Comparison of ENCODE assay signal across 16 cellular contexts in genomic region chr9:87647114-87647513, GRCh38.
DNase-seq lines count a peak whose midpoint lies in the region; FAIRE-seq and TF ChIP-seq lines count a peak whose summit lies in the region.
"Had no signal": no experiment of that assay in that cellular context is flagged by ENCODE, and none has a peak within 500 bp of the region (broad histone marks: within the 10 kb centered on the region; RNA-seq: fewer than 3 reads in every experiment).

No MANE protein-coding gene starts in this region.

- H2AFZ ChIP-seq in H1 (ENCODE audit: low read length): no peak overlapping the region

- no peak overlapping the region for H2BK120ac ChIP-seq in H1 (replicated peaks; ENCODE audit: low read depth, low read length)

- no peak overlapping the region for H3K9ac ChIP-seq in H1 (replicated peaks in 1 of 4; ENCODE audit: extremely low read depth in 1 of 4, low read depth in 3 of 4, low read length in 3 of 4)

- H3K56ac ChIP-seq in H1 (replicated peaks; ENCODE audit: insufficient read length, low read depth, low read length): no peak overlapping the region

- no peak overlapping the region for H3K4me3 ChIP-seq in H1 (ENCODE audit: extremely low read depth in 1 of 4, insufficient read depth in 2 of 4, low read depth in 3 of 4, low read length in 4 of 4)
- H3K4me3 ChIP-seq: GM12878, HAP-1 had no signal

- peaks cover 23% of the 10 kb centered on the region for H3K4me1 Mint-ChIP-seq in progenitor cell of endocrine pancreas (ENCODE audit: low read depth)
- H3K4me1 Mint-ChIP-seq in nephron progenitor cell: peaks cover 17% of the 10 kb centered on the region
- H3K4me1 Mint-ChIP-seq: CD4-positive, alpha-beta memory T cell had no signal

- peaks cover 0 to 2% of the 10 kb centered on the region in 2 experiments for H4K20me1 ChIP-seq in H1 (replicated peaks in 1 of 2; ENCODE audit: control insufficient read depth in 1 of 2, insufficient read depth in 2 of 2, low read length in 2 of 2)

- no peak for TF ChIP-seq EP300 in H1 (IDR thresholded peaks at IDR 0.05; ENCODE audit: borderline replicate concordance in 1 of 2, low read depth in 2 of 2, low read length in 2 of 2)

- H3K9me3 Mint-ChIP-seq in progenitor cell of endocrine pancreas (ENCODE audit: low read depth) (no peaks in the 10 kb centered on the region), nephron progenitor cell (no peaks in the 10 kb centered on the region)
- H3K9me3 Mint-ChIP-seq: CD4-positive, alpha-beta memory T cell had no signal

- WGBS in H1 (ENCODE audit: extremely low coverage in 1 of 2, insufficient coverage in 1 of 2, insufficient read length in 1 of 2, insufficient replicate concordance in 2 of 2, low coverage in 1 of 2, low lambda C conversion rate in 2 of 2, missing lambda C conversion rate in 1 of 2), 2 experiments: 96% methylated on average over 8 of the region's 8 CpGs; no CpG with 5 or more reads in 1 of the 2 experiments

- no peak for TF ChIP-seq POLR2A in H1 (IDR thresholded peaks at IDR 0.05; ENCODE audit: control extremely low read depth in 1 of 2, low read depth in 2 of 2, low read length in 2 of 2)

- H3K27me3 Mint-ChIP-seq in progenitor cell of endocrine pancreas (no peaks in the 10 kb centered on the region), nephron progenitor cell (ENCODE audit: low read depth, poor library complexity) (no peaks in the 10 kb centered on the region)

- no peak for DNase-seq in H1 (ENCODE audit: low read depth in 1 of 2, low spot score in 2 of 2)
- DNase-seq in mesenteric fat pad (ENCODE audit: low spot score): peak; percentile 18
- no peak for DNase-seq in progenitor cell of endocrine pancreas (ENCODE audit: low spot score, unreplicated experiment)
- DNase-seq in NCI-H1694 treated with DMSO at 0.1 percent for 48 hours (lab: John Stamatoyannopoulos, UW): no peak
- no peak for DNase-seq in GDM1 (lab: John Stamatoyannopoulos, UW)
- no peak for DNase-seq in nephron progenitor cell
- DNase-seq: ACHN; BE2C; CD4-positive, alpha-beta memory T cell; DMS153; DMS79 had no signal

- 0 out of 2 replicates have a peak overlapping the region, but pooled peaks have one; percentile 16 for H3K27ac ChIP-seq in H1 (ENCODE audit: low read depth, low read length)
- H3K27ac ChIP-seq: C4-2B, HL-60 had no signal

- H3K23me2 ChIP-seq in H1 (ENCODE audit: low read depth, low read length): no peaks in the 10 kb centered on the region; the same call in 1 of the 2 replicates

- no peak for TF ChIP-seq CTCF in H1 (IDR thresholded peaks at IDR 0.05; ENCODE audit: control extremely low read depth in 1 of 3, insufficient read depth in 1 of 3, low read depth in 1 of 3, low read length in 3 of 3)
- TF ChIP-seq CTCF in progenitor cell of endocrine pancreas (IDR thresholded peaks at IDR 0.05; ENCODE audit: unreplicated experiment): no peak
- no peak for TF ChIP-seq CTCF in nephron progenitor cell (IDR thresholded peaks at IDR 0.05)

- no peak overlapping the region for H2AK5ac ChIP-seq in H1 (ENCODE audit: low read depth, low read length)

- H3K27ac Mint-ChIP-seq in progenitor cell of endocrine pancreas: peak overlapping the region; percentile 26
- H3K27ac Mint-ChIP-seq in nephron progenitor cell: no peak overlapping the region
- H3K27ac Mint-ChIP-seq: CD4-positive, alpha-beta memory T cell had no signal

- H3K79me1 ChIP-seq in H1 (ENCODE audit: low read depth, low read length): no peaks in the 10 kb centered on the region

- no peak overlapping the region for H3K4me2 ChIP-seq in H1 (ENCODE audit: insufficient read depth in 1 of 2, low read depth in 2 of 2, low read length in 2 of 2)

- H2BK5ac ChIP-seq in H1 (ENCODE audit: low read depth, low read length): no peak overlapping the region

- no peak overlapping the region for H4K8ac ChIP-seq in H1 (ENCODE audit: extremely low read depth, insufficient read depth, low read length)

- H2BK12ac ChIP-seq in H1 (ENCODE audit: low read depth, low read length): no peak overlapping the region

- H3K36me3 Mint-ChIP-seq in progenitor cell of endocrine pancreas (ENCODE audit: insufficient read depth) (peaks cover 32% of the 10 kb centered on the region), nephron progenitor cell (ENCODE audit: low read depth) (peaks cover 36% of the 10 kb centered on the region)
- H3K36me3 Mint-ChIP-seq: CD4-positive, alpha-beta memory T cell had no signal

- no peak overlapping the region for H2BK20ac ChIP-seq in H1 (ENCODE audit: low read length)

- FAIRE-seq in H1 (lab: Jason Lieb, UNC): no peak
- FAIRE-seq: A204.1, GM12878 had no signal

- peaks cover 20 to 81% (median 49%) of the 10 kb centered on the region in 4 experiments for H3K36me3 ChIP-seq in H1 (ENCODE audit: control insufficient read depth in 2 of 4, insufficient read depth in 4 of 4, low read length in 3 of 4)
- H3K36me3 ChIP-seq: HAP-1 had no signal

- H3K4ac ChIP-seq in H1 (replicated peaks; ENCODE audit: insufficient read length, low read depth, low read length): no peak overlapping the region

- TF ChIP-seq RAD21 in H1 (IDR thresholded peaks at IDR 0.05 in 1 of 2, conservative IDR thresholded peaks at IDR 0.05 in 1 of 2; ENCODE audit: low read depth in 2 of 2, low read length in 2 of 2): no peak

- H3K18ac ChIP-seq in H1 (ENCODE audit: extremely low read depth, low read length): no peak overlapping the region

- no peak overlapping the region for H4K91ac ChIP-seq in H1 (replicated peaks; ENCODE audit: insufficient read length, low read length)

- peaks cover 0 to 9% (median 3%) of the 10 kb centered on the region in 4 experiments; a peak in 3 of 7 replicates for H3K4me1 ChIP-seq in H1 (replicated peaks in 1 of 4; ENCODE audit: control insufficient read depth in 3 of 4, insufficient read depth in 4 of 4, low read length in 3 of 4)
- H3K4me1 ChIP-seq: HAP-1 had no signal

- CTCF ChIA-PET in H1 (lab: Charles Lee; ENCODE audit: partially characterized antibody): interaction anchor here (1.2 to 1.3 kb wide), 2 partner anchors 16 to 114 kb away, joined by 3 read pairs; no protein-coding TSS in a partner anchor

- H3K14ac ChIP-seq in H1 (ENCODE audit: insufficient read length): no peak overlapping the region

- POLR2A ChIA-PET in H1 (lab: Charles Lee; ENCODE audit: partially characterized antibody): no interaction called here

- H4K5ac ChIP-seq in H1 (ENCODE audit: insufficient read length, low read depth, low read length): no peak overlapping the region

- no peak overlapping the region for H3K23ac ChIP-seq in H1 (ENCODE audit: insufficient read length)

- H2BK15ac ChIP-seq in H1 (ENCODE audit: low read length): no peak overlapping the region

- H3K79me2 ChIP-seq in H1 (ENCODE audit: control insufficient read depth in 1 of 2, insufficient read depth in 2 of 2, low read length in 2 of 2): no peaks in the 10 kb centered on the region

- no peaks in the 10 kb centered on the region for H3K27me3 ChIP-seq in H1 (replicated peaks in 1 of 4; ENCODE audit: control insufficient read depth in 3 of 4, extremely low read depth in 1 of 4, insufficient read depth in 3 of 4, low read length in 3 of 4)
- H3K27me3 ChIP-seq: BE2C had no signal

- no peak overlapping the region for H3K4me3 Mint-ChIP-seq in progenitor cell of endocrine pancreas (ENCODE audit: low read depth)
- H3K4me3 Mint-ChIP-seq in nephron progenitor cell: no peak overlapping the region
- H3K4me3 Mint-ChIP-seq: CD4-positive, alpha-beta memory T cell had no signal

- no peaks in the 10 kb centered on the region for H3K9me3 ChIP-seq in H1 (ENCODE audit: insufficient read depth in 2 of 2, low read depth in 1 of 2, low read length in 1 of 2)
- H3K9me3 ChIP-seq: BE2C, HAP-1 had no signal

TF ChIP-seq in H1, 55 proteins besides CTCF, POLR2A, EP300 and RAD21:
- TF ChIP-seq SIX5 (IDR thresholded peaks at IDR 0.05; ENCODE audit: low read depth, low read length) (no peak), CREB1 (IDR thresholded peaks at IDR 0.05) (no peak), BCL11A (IDR thresholded peaks at IDR 0.05; ENCODE audit: low read depth in 2 of 2, low read length in 2 of 2) (no peak), EZH2 (IDR thresholded peaks at IDR 0.05; ENCODE audit: low read depth, low read length, severe bottlenecking) (no peak), MAX (IDR thresholded peaks at IDR 0.05) (no peak), GTF2F1 (IDR thresholded peaks at IDR 0.05; ENCODE audit: borderline replicate concordance, low read depth, low read length) (no peak), JUND (IDR thresholded peaks at IDR 0.05; ENCODE audit: low read length) (no peak), PHF8 (conservative IDR thresholded peaks at IDR 0.05; ENCODE audit: low read depth, low read length) (no peak), POLR2AphosphoS5 (IDR thresholded peaks at IDR 0.05; ENCODE audit: low read depth, low read length) (no peak)
